In genomic region chr5:157920828-157921170, GRCh38 we compare ENCODE assay signal across 29 cellular contexts.
"Had no signal": no experiment of that assay in that cellular context is flagged by ENCODE, and none has a peak within 500 bp of the region (broad histone marks: within the 10 kb centered on the region; RNA-seq: fewer than 3 reads in every experiment).

No MANE protein-coding gene starts in this region.

- DNase-seq: activated CD4-positive, alpha-beta T cell treated with anti-CD3 and anti-CD28 coated beads for 36 hours; activated CD4-positive, alpha-beta T cell treated with anti-CD3 and anti-CD28 coated beads, Interleukin-2, amount 50 U/mL, for 1 hour; activated CD4-positive, CD25-positive, alpha-beta regulatory T cell; activated CD8-positive, alpha-beta memory T cell treated with anti-CD3 and anti-CD28 coated beads, Interleukin-2, amount 50 U/mL, for 4 hours; activated CD8-positive, alpha-beta T cell treated with anti-CD3 and anti-CD28 coated beads for 36 hours; activated gamma-delta T cell treated with Interleukin-2 at 50 U/mL for 16 hours; activated naive CD4-positive, alpha-beta T cell treated with anti-CD3 and anti-CD28 coated beads, Interleukin-2, amount 10 ng/mL, durations not matched to agents 7 days and 5 days; activated naive CD8-positive, alpha-beta T cell treated with anti-CD3 and anti-CD28 coated beads for 36 hours; activated T-cell treated with anti-CD3 and anti-CD28 coated beads, Interleukin-2, amount 50 U/mL, for 72 hours; adrenal gland; anterior cingulate cortex; Kasumi-1; NCI-H1105 treated with DMSO at 0.1 percent for 48 hours; NCI-H1694; NCI-H2029; NCI-H2171 treated with DMSO at 0.1 percent for 48 hours; NCI-H345; NCI-H510A; NCI-H526 treated with DMSO at 0.1 percent for 48 hours; NK-92 treated with Interleukin-12 subunit alpha and Interleukin-12 subunit beta, amount 100 ng/mL, for 24 hours; SHP77; T-cell; T1000 had no signal

- FAIRE-seq: K562, TTC549 had no signal

- ATAC-seq: activated CD4-positive, alpha-beta T cell treated with anti-CD3 and anti-CD28 coated beads for 36 hours; activated T-cell treated with anti-CD3 and anti-CD28 coated beads, Interleukin-2, amount 50 U/mL, for 72 hours; K562; Panc1; T-cell had no signal

- H3K9me3 ChIP-seq: adrenal gland, SJSA1 had no signal

- H3K4me3 ChIP-seq: adrenal gland, K562, SJSA1 had no signal

- H3K27me3 ChIP-seq: adrenal gland, SJSA1 had no signal

- H3K36me3 ChIP-seq: adrenal gland, SJSA1 had no signal

- H3K27ac ChIP-seq: adrenal gland, RWPE1, SJSA1, VCaP had no signal
